Comparison of ENCODE assay signal across 9 cellular contexts in genomic region chr2:218745160-218745558, GRCh38. TPM values are rescaled to one million over a fixed set of nuclear protein-coding genes. Genes with fewer than 3 reads are reported as not detected.
DNase-seq lines count a peak whose midpoint lies in the region; ATAC-seq, FAIRE-seq and TF ChIP-seq lines count a peak whose summit lies in the region.
"Had no signal": no experiment of that assay in that cellular context is flagged by ENCODE, and none has a peak within 500 bp of the region (broad histone marks: within the 10 kb centered on the region; RNA-seq: fewer than 3 reads in every experiment).

No MANE protein-coding gene starts in this region.

- H3K27me3 Mint-ChIP-seq in astrocyte (ENCODE audit: low read depth, unreplicated experiment) (no peaks in the 10 kb centered on the region), glutamatergic neuron (ENCODE audit: unreplicated experiment) (peaks cover 3% of the 10 kb centered on the region)

- TF ChIP-seq CTCF in AG10803 (conservative IDR thresholded peaks at IDR 0.05; ENCODE audit: low read length): no peak
- no peak for TF ChIP-seq CTCF in HL-60 (IDR thresholded peaks at IDR 0.05; ENCODE audit: insufficient read depth, low read length)
- TF ChIP-seq CTCF in astrocyte (IDR thresholded peaks at IDR 0.05; ENCODE audit: insufficient read depth, low read depth, low read length): no peak
- no peak for TF ChIP-seq CTCF in HepG2 (CRISPR knock-in tag; IDR thresholded peaks at IDR 0.05)
- TF ChIP-seq CTCF in glutamatergic neuron (IDR thresholded peaks at IDR 0.05; ENCODE audit: partially characterized antibody, unreplicated experiment): no peak

- H3K27ac ChIP-seq in HL-60 (replicated peaks): peak overlapping the region; percentile 84
- H3K27ac ChIP-seq in astrocyte (ENCODE audit: low read depth, low read length): no peak overlapping the region
- peak overlapping the region; percentile 95 for H3K27ac ChIP-seq in HepG2 (ENCODE audit: extremely low read length, insufficient read depth, low read length)

- CTCF ChIA-PET in HepG2 (lab: Yijun Ruan, JAX; ENCODE audit: low intra/inter-chr PET ratio, low total read pairs): interaction anchor here (1.9 kb wide), 1 partner anchor 18 kb away, joined by 5 read pairs; no protein-coding TSS in a partner anchor

- ATAC-seq in HepG2: peak; percentile 19

- in situ Hi-C loops in HepG2 (cut with HindIII; ENCODE audit: extremely low pct_ligation_motif_present, low pct_unique_long_range_greater_than_20kb): loop anchor here (25.0 kb wide), 1 partner anchor 92 kb away; the partner anchor contains the start of gene PRKAG3

- POLR2A ChIA-PET in HepG2 (lab: Yijun Ruan, JAX): interaction anchor here (0.7 to 4.6 kb wide), 10 partner anchors 8 to 86 kb away, joined by 3 to 139 read pairs (median 10); partner anchors contain the start of genes CYP27A1 and TTLL4

- H2AFZ ChIP-seq in astrocyte (ENCODE audit: low read depth, low read length) (no peak overlapping the region), HepG2 (ENCODE audit: low read length) (no peak overlapping the region)

- H3K4me1 ChIP-seq in astrocyte (ENCODE audit: insufficient read depth, low read length): peaks cover 8% of the 10 kb centered on the region
- H3K4me1 ChIP-seq in HepG2 (ENCODE audit: insufficient read depth, low read length): peaks cover 60% of the 10 kb centered on the region

- peaks cover 33% of the 10 kb centered on the region for H3K36me3 ChIP-seq in astrocyte (ENCODE audit: insufficient read depth, low read length)
- peaks cover 29 to 63% of the 10 kb centered on the region in 2 experiments for H3K36me3 ChIP-seq in HepG2 (replicated peaks in 1 of 2; ENCODE audit: control insufficient read depth in 1 of 2, insufficient read depth in 2 of 2, low read length in 2 of 2)

- DNase-seq in AG10803 (ENCODE audit: low read depth) (peak; percentile 9), HL-60 (ENCODE audit: low read depth in 1 of 2, low spot score in 1 of 2) (peak; percentile 91 to 92), astrocyte (ENCODE audit: low read depth) (no peak), HepG2 (ENCODE audit: low spot score) (peak; percentile 88), glutamatergic neuron (no peak), A172 (ENCODE audit: low spot score) (no peak), globus pallidus (ENCODE audit: low spot score) (no peak)
- no peak for DNase-seq in stimulated activated naive CD4-positive, alpha-beta T cell (lab: John Stamatoyannopoulos, UW)
- DNase-seq: activated CD4-positive, alpha-beta T cell treated with anti-CD3 and anti-CD28 coated beads, Interleukin-2, amount 50 U/mL, for 1 hour had no signal

- H3K4me3 ChIP-seq in AG10803 (ENCODE audit: low read length) (no peak overlapping the region), HL-60 (replicated peaks; ENCODE audit: insufficient read depth, low read length) (no peak overlapping the region), astrocyte (ENCODE audit: insufficient read depth, low read depth, low read length) (no peak overlapping the region), HepG2 (replicated peaks in 1 of 3; ENCODE audit: insufficient read depth in 1 of 3, low read depth in 2 of 3, low read length in 3 of 3) (no peak overlapping the region)

- H3K27ac Mint-ChIP-seq in astrocyte (ENCODE audit: unreplicated experiment) (peak overlapping the region; percentile 43), glutamatergic neuron (ENCODE audit: unreplicated experiment) (no peak overlapping the region)

- H3K4me1 Mint-ChIP-seq in astrocyte (ENCODE audit: low read depth, unreplicated experiment) (peaks cover 12% of the 10 kb centered on the region), glutamatergic neuron (ENCODE audit: low read depth, unreplicated experiment) (no peaks in the 10 kb centered on the region)

- no peak for TF ChIP-seq POLR2A in HepG2 (IDR thresholded peaks at IDR 0.05; ENCODE audit: insufficient read depth in 1 of 2, low read depth in 2 of 2, low read length in 2 of 2)

- FAIRE-seq in astrocyte (lab: Jason Lieb, UNC): no peak
- peak; percentile 15 for FAIRE-seq in HepG2 (lab: Jason Lieb, UNC)

- WGBS in HepG2 (ENCODE audit: low lambda C conversion rate): 77% methylated on average over 5 of the region's 5 CpGs

- TF ChIP-seq RAD21 in HepG2 (CRISPR knock-in tag; IDR thresholded peaks at IDR 0.05): no peak

- H3K79me2 ChIP-seq in astrocyte (ENCODE audit: insufficient read depth, low read length): no peaks in the 10 kb centered on the region
- peaks cover 21% of the 10 kb centered on the region for H3K79me2 ChIP-seq in HepG2 (ENCODE audit: insufficient read depth, low read length)

- H3K4me2 ChIP-seq in astrocyte (ENCODE audit: low read length): no peak overlapping the region
- H3K4me2 ChIP-seq in HepG2 (ENCODE audit: low read depth, low read length): peak overlapping the region; percentile 41

- BruUV-seq in HepG2 (replicated peaks; lab: Mats Ljungman, UMichigan): no TSS peak

- H3K27me3 ChIP-seq in HL-60 (ENCODE audit: insufficient read depth, poor library complexity, severe bottlenecking) (no peaks in the 10 kb centered on the region), astrocyte (ENCODE audit: insufficient read depth, low read length) (no peaks in the 10 kb centered on the region), HepG2 (ENCODE audit: control insufficient read depth in 1 of 2, insufficient read depth in 2 of 2, low read length in 2 of 2) (no peaks in the 10 kb centered on the region)

- H3K36me3 Mint-ChIP-seq in astrocyte (ENCODE audit: low read depth, unreplicated experiment) (peaks cover 43% of the 10 kb centered on the region), glutamatergic neuron (ENCODE audit: unreplicated experiment) (no peaks in the 10 kb centered on the region)

- H3K4me3 Mint-ChIP-seq in astrocyte (ENCODE audit: unreplicated experiment): no peak overlapping the region
- no peak overlapping the region for H3K4me3 Mint-ChIP-seq in glutamatergic neuron (ENCODE audit: unreplicated experiment)

- no peaks in the 10 kb centered on the region for H3K9me3 ChIP-seq in astrocyte (ENCODE audit: insufficient read depth, low read depth, low read length)
- no peaks in the 10 kb centered on the region for H3K9me3 ChIP-seq in HepG2 (ENCODE audit: low read length)

- H3K9ac ChIP-seq in astrocyte (ENCODE audit: low read length): no peak overlapping the region
- H3K9ac ChIP-seq in HepG2 (ENCODE audit: insufficient read depth, low read depth, low read length): peak overlapping the region; percentile 66

- no peaks in the 10 kb centered on the region for H3K9me3 Mint-ChIP-seq in astrocyte (ENCODE audit: unreplicated experiment)
- no peaks in the 10 kb centered on the region for H3K9me3 Mint-ChIP-seq in glutamatergic neuron (ENCODE audit: unreplicated experiment)

- TF ChIP-seq EP300 in HepG2 (IDR thresholded peaks at IDR 0.05; ENCODE audit: low read depth in 2 of 2, low read length in 2 of 2) (peak in 1 of 2 experiments; percentile 68; a peak in 2 of 4 replicates), HepG2 (CRISPR knock-in tag; IDR thresholded peaks at IDR 0.05; ENCODE audit: borderline replicate concordance) (peak; percentile 71; the same call in 1 of the 2 replicates)

- peaks cover 1% of the 10 kb centered on the region for H4K20me1 ChIP-seq in astrocyte (ENCODE audit: insufficient read depth, low read length)
- H4K20me1 ChIP-seq in HepG2 (ENCODE audit: insufficient read depth, low read length): no peaks in the 10 kb centered on the region

- intact Hi-C loops in HepG2 (cut with micrococcal nuclease; ENCODE audit: unreplicated experiment): no loop called here

RNA-seq across cellular contexts. Expression of gene TTLL4, which starts 34.5 kb away (rescaled TPM):
- total RNA-seq in astrocyte: 27.4 and 33.8 TPM in 2 replicates
- 77.5 and 78.0 TPM in 2 replicates for total RNA-seq in HepG2 (2016; rRNA removed; fragmentation: Illumina TruSeq; extraction: Trizol)
- total RNA-seq in HepG2 (2016; cell fraction: cytosol; rRNA removed; fragmentation: Illumina TruSeq; extraction: Trizol; ENCODE audit: low read depth): 26.9 and 32.1 TPM in 2 replicates
- total RNA-seq in HepG2 (2016; cell fraction: insoluble cytoplasmic fraction; rRNA removed; fragmentation: Illumina TruSeq; extraction: Trizol): 64.0 and 77.3 TPM in 2 replicates
- total RNA-seq in HepG2 (2016; cell fraction: membrane; rRNA removed; fragmentation: Illumina TruSeq; extraction: Trizol): 48.8 and 53.6 TPM in 2 replicates
- 76.4 and 96.7 TPM in 2 replicates for total RNA-seq in HepG2 (2016; cell fraction: nucleus; rRNA removed; fragmentation: Illumina TruSeq; extraction: Trizol)
- polyA plus RNA-seq in HepG2 (2011; rRNA removed): 84.6 and 85.5 TPM in 2 replicates
- 56.8 and 57.9 TPM in 2 replicates for polyA plus RNA-seq in HepG2 (2011; cell fraction: cytosol; rRNA removed)
- 188 and 192 TPM in 2 replicates for polyA plus RNA-seq in HepG2 (2011; cell fraction: nucleus; rRNA removed)
- polyA plus RNA-seq in HepG2 (2012): 71.9 and 80.9 TPM in 2 replicates
- 15.6 and 16.8 TPM in 2 replicates for polyA plus RNA-seq in HepG2 (2016; cell fraction: cytosol; fragmentation: Illumina TruSeq; extraction: Trizol; ENCODE audit: low read depth)
- polyA plus RNA-seq in HepG2 (2016; cell fraction: insoluble cytoplasmic fraction; fragmentation: Illumina TruSeq; extraction: Trizol; ENCODE audit: low read depth): 85.9 and 98.6 TPM in 2 replicates
- 41.6 and 46.1 TPM in 2 replicates for polyA plus RNA-seq in HepG2 (2016; cell fraction: membrane; fragmentation: Illumina TruSeq; extraction: Trizol; ENCODE audit: low read depth)
- 172 and 200 TPM in 2 replicates for polyA plus RNA-seq in HepG2 (2016; cell fraction: nucleus; fragmentation: Illumina TruSeq; extraction: Trizol; ENCODE audit: insufficient read depth, low read depth)
- 60.1 and 174 TPM in 2 replicates for polyA minus RNA-seq in HepG2 (2011; rRNA and poly(A)+ RNA removed; ENCODE audit: low replicate concordance)
- 43.8 and 44.1 TPM in 2 replicates for polyA minus RNA-seq in HepG2 (2011; cell fraction: cytosol; rRNA and poly(A)+ RNA removed)
- polyA minus RNA-seq in HepG2 (2011; cell fraction: nucleus; rRNA and poly(A)+ RNA removed): 158 and 170 TPM in 2 replicates
- 27.9 TPM for total RNA-seq in glutamatergic neuron (ENCODE audit: unreplicated experiment)
- total RNA-seq in A172 (2014; rRNA removed; shearing (Covaris generic)): 11.0 and 12.4 TPM in 2 replicates

RNA-seq across cellular contexts. Expression of gene CYP27A1, which starts 36.8 kb away (rescaled TPM):
- total RNA-seq in astrocyte: 3.9 and 4.3 TPM in 2 replicates
- total RNA-seq in HepG2 (2016; rRNA removed; fragmentation: Illumina TruSeq; extraction: Trizol): 106 and 157 TPM in 2 replicates
- total RNA-seq in HepG2 (2016; cell fraction: cytosol; rRNA removed; fragmentation: Illumina TruSeq; extraction: Trizol; ENCODE audit: low read depth): 29.2 and 32.0 TPM in 2 replicates
- total RNA-seq in HepG2 (2016; cell fraction: insoluble cytoplasmic fraction; rRNA removed; fragmentation: Illumina TruSeq; extraction: Trizol): 92.9 and 157 TPM in 2 replicates
- 59.2 and 68.0 TPM in 2 replicates for total RNA-seq in HepG2 (2016; cell fraction: membrane; rRNA removed; fragmentation: Illumina TruSeq; extraction: Trizol)
- total RNA-seq in HepG2 (2016; cell fraction: nucleus; rRNA removed; fragmentation: Illumina TruSeq; extraction: Trizol): 124 and 147 TPM in 2 replicates
- 266 and 314 TPM in 2 replicates for polyA plus RNA-seq in HepG2 (2011; rRNA removed)
- 327 and 396 TPM in 2 replicates for polyA plus RNA-seq in HepG2 (2011; cell fraction: cytosol; rRNA removed)
- 158 and 203 TPM in 2 replicates for polyA plus RNA-seq in HepG2 (2011; cell fraction: nucleus; rRNA removed)
- polyA plus RNA-seq in HepG2 (2012): 154 and 189 TPM in 2 replicates
- 34.9 and 39.0 TPM in 2 replicates for polyA plus RNA-seq in HepG2 (2016; cell fraction: cytosol; fragmentation: Illumina TruSeq; extraction: Trizol; ENCODE audit: low read depth)
- 90.8 and 107 TPM in 2 replicates for polyA plus RNA-seq in HepG2 (2016; cell fraction: insoluble cytoplasmic fraction; fragmentation: Illumina TruSeq; extraction: Trizol; ENCODE audit: low read depth)
- 49.2 and 51.3 TPM in 2 replicates for polyA plus RNA-seq in HepG2 (2016; cell fraction: membrane; fragmentation: Illumina TruSeq; extraction: Trizol; ENCODE audit: low read depth)
- 203 and 207 TPM in 2 replicates for polyA plus RNA-seq in HepG2 (2016; cell fraction: nucleus; fragmentation: Illumina TruSeq; extraction: Trizol; ENCODE audit: insufficient read depth, low read depth)
- polyA minus RNA-seq in HepG2 (2011; rRNA and poly(A)+ RNA removed; ENCODE audit: low replicate concordance): 399 TPM in 1 of 2 replicates, not detected in the other
- 113 and 138 TPM in 2 replicates for polyA minus RNA-seq in HepG2 (2011; cell fraction: cytosol; rRNA and poly(A)+ RNA removed)
- 86.3 and 96.4 TPM in 2 replicates for polyA minus RNA-seq in HepG2 (2011; cell fraction: nucleus; rRNA and poly(A)+ RNA removed)
- 0.98 TPM for total RNA-seq in glutamatergic neuron (ENCODE audit: unreplicated experiment)
- total RNA-seq in A172 (2014; rRNA removed; shearing (Covaris generic)): 0.07 TPM in 1 of 2 replicates, not detected in the other

Comparison
In these comparisons a context has a peak if more than half of its experiments do, and no peak if none do; other contexts are left out.
1. DNase-seq: peak in AG10803 (single experiment), HL-60 (2 of 2) and HepG2 (single experiment); none in astrocyte (single experiment), glutamatergic neuron (single experiment), A172 (single experiment), stimulated activated naive CD4-positive, alpha-beta T cell (0 of 6) and globus pallidus (single experiment).